ENCODE assay signal across 3 cellular contexts in the genomic region with DNA sequence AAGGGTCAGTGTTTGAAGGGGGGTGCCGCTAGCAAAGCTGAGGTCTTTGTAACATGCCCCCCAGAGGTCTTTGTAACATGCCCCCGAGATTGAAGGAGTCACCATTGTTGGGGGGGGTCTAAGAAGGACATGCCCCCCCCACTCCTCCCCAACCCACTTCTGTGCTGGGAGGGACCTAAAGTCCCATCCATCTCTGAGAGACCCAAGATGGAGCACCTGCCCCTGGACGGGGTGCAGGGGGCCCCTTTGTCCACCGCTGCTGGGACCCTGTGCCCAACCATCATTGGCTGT.
TF ChIP-seq lines count a peak whose summit lies in the region.

No MANE protein-coding gene starts in this region.

TF ChIP-seq in SK-N-SH, 30 proteins besides CTCF, POLR2A, EP300 and RAD21:
- TF ChIP-seq NRF1 (IDR thresholded peaks at IDR 0.05; ENCODE audit: low read depth, low read length) (no peak), FOSL2 (IDR thresholded peaks at IDR 0.05; ENCODE audit: borderline replicate concordance, low read depth) (no peak), CHD2 (IDR thresholded peaks at IDR 0.05; ENCODE audit: low read length, partially characterized antibody) (no peak), MXI1 (IDR thresholded peaks at IDR 0.05; ENCODE audit: low read depth, low read length) (no peak), FOXJ3 (CRISPR knock-in tag; IDR thresholded peaks at IDR 0.05) (no peak)
- TF ChIP-seq, protein P1, sequence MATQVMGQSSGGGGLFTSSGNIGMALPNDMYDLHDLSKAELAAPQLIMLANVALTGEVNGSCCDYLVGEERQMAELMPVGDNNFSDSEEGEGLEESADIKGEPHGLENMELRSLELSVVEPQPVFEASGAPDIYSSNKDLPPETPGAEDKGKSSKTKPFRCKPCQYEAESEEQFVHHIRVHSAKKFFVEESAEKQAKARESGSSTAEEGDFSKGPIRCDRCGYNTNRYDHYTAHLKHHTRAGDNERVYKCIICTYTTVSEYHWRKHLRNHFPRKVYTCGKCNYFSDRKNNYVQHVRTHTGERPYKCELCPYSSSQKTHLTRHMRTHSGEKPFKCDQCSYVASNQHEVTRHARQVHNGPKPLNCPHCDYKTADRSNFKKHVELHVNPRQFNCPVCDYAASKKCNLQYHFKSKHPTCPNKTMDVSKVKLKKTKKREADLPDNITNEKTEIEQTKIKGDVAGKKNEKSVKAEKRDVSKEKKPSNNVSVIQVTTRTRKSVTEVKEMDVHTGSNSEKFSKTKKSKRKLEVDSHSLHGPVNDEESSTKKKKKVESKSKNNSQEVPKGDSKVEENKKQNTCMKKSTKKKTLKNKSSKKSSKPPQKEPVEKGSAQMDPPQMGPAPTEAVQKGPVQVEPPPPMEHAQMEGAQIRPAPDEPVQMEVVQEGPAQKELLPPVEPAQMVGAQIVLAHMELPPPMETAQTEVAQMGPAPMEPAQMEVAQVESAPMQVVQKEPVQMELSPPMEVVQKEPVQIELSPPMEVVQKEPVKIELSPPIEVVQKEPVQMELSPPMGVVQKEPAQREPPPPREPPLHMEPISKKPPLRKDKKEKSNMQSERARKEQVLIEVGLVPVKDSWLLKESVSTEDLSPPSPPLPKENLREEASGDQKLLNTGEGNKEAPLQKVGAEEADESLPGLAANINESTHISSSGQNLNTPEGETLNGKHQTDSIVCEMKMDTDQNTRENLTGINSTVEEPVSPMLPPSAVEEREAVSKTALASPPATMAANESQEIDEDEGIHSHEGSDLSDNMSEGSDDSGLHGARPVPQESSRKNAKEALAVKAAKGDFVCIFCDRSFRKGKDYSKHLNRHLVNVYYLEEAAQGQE (IDR thresholded peaks at IDR 0.05; ENCODE audit: low read depth, low read length) = no peak

TF ChIP-seq in SK-N-SH treated with all-trans-retinoic acid at 6 μM for 48 hours, 23 proteins besides CTCF, POLR2A, EP300 and RAD21:
- no peak for TF ChIP-seq TSHZ2 (CRISPR knock-in tag; IDR thresholded peaks at IDR 0.05)

TF ChIP-seq in H1, 55 proteins besides CTCF, POLR2A, EP300 and RAD21:
- TF ChIP-seq BRCA1 (IDR thresholded peaks at IDR 0.05; ENCODE audit: low read depth, low read length) (no peak), SAP30 (IDR thresholded peaks at IDR 0.05; ENCODE audit: insufficient read depth, insufficient replicate concordance, low read length) (no peak), FOSL1 (IDR thresholded peaks at IDR 0.05; ENCODE audit: insufficient read depth, low read depth, low read length) (no peak), NANOG (IDR thresholded peaks at IDR 0.05; ENCODE audit: insufficient read depth, low read depth, low read length, poor library complexity, severe bottlenecking) (no peak)
